In the genomic region with DNA sequence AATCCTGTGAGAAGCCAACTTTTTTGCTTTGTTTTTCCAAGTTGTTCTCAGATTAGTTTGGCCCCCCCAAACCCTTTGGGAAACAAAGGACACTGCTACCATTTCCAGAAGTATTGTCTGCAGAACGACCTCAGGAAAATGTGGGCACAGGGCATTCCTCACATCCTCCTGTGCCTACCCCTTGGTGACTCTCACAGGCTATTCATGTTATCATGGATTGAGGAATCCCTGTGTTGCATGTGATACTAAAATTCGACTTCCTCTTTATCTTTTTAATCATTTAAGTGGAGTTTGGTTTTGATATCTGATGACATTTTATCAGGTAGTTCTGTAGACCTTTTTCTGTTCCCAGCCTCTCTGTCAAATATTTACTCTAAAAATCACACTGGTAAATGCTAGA, we compare ENCODE assay signal across 31 cellular contexts.
"Had no signal": no experiment of that assay in that cellular context is flagged by ENCODE, and none has a peak within 500 bp of the region (broad histone marks: within the 10 kb centered on the region; RNA-seq: fewer than 3 reads in every experiment).

No MANE protein-coding gene starts in this region.

- H3K27me3 ChIP-seq: adrenal gland, body of pancreas, MG63 had no signal

- DNase-seq: activated B cell treated with CpG ODN at 0.5 μM for 24 hours; activated CD4-positive, alpha-beta T cell treated with anti-CD3 and anti-CD28 coated beads for 4 hours; activated CD4-positive, alpha-beta T cell treated with anti-CD3 and anti-CD28 coated beads, Interleukin-2, amount 50 U/mL, for 4 hours; activated CD4-positive, CD25-positive, alpha-beta regulatory T cell treated with anti-CD3 and anti-CD28 coated beads, Interleukin-2, amount 50 U/mL, for 72 hours; activated CD8-positive, alpha-beta T cell treated with anti-CD3 and anti-CD28 coated beads, Interleukin-2, amount 10 ng/mL, durations not matched to agents 7 days and 5 days; activated gamma-delta T cell treated with Interleukin-2 at 50 U/mL for 16 hours; activated naive CD4-positive, alpha-beta T cell treated with anti-CD3 and anti-CD28 coated beads for 36 hours; activated T-cell treated with anti-CD3 and anti-CD28 coated beads, Interleukin-2, amount 50 U/mL, for 24 hours; adrenal gland; body of pancreas; caudate nucleus; cerebellar nuclear complex; Kasumi-1; KG1; MG63; NCI-H1092; NCI-H1436 treated with DMSO at 0.1 percent for 48 hours; NCI-H1694 treated with DMSO at 0.1 percent for 48 hours; NCI-H2029; NCI-H345; NCI-H524 treated with DMSO at 0.1 percent for 48 hours; PC-9; SIG-M5; T1000 had no signal

- H3K36me3 Mint-ChIP-seq: activated naive CD4-positive, alpha-beta T cell treated with anti-CD3 and anti-CD28 coated beads, Interleukin-2, amount 50 U/mL, for 72 hours had no signal

- FAIRE-seq: astrocyte, bronchial epithelial cell, RCC 7860 had no signal

- H3K4me3 Mint-ChIP-seq: activated B cell treated with CpG ODN at 0.5 μM for 24 hours; activated CD8-positive, alpha-beta T cell treated with anti-CD3 and anti-CD28 coated beads, Interleukin-2, amount 10 ng/mL, durations not matched to agents 7 days and 5 days; activated naive CD4-positive, alpha-beta T cell treated with anti-CD3 and anti-CD28 coated beads for 36 hours; activated T-cell treated with anti-CD3 and anti-CD28 coated beads, Interleukin-2, amount 50 U/mL, for 24 hours; activated T-helper 1 cell treated with anti-CD3 and anti-CD28 coated beads, Interleukin-12 subunit alpha, Interleukin-12 subunit beta, Interleukin-2, Interleukin-4 antibody, amounts not matched to agents 30 ng/mL and 10 ng/mL and 1 ng/mL, durations not matched to agents 14 hours and 24 hours and 36 hours had no signal

- H2AFZ ChIP-seq: PC-9 had no signal

- H3K4me2 ChIP-seq: PC-9 had no signal

- H3K4me3 ChIP-seq: adrenal gland, body of pancreas, MG63, PC-9 had no signal

- H3K9me3 Mint-ChIP-seq: activated B cell treated with CpG ODN at 0.5 μM for 24 hours; activated naive CD4-positive, alpha-beta T cell treated with anti-CD3 and anti-CD28 coated beads, Interleukin-2, amount 50 U/mL, for 72 hours; activated T-helper 1 cell treated with anti-CD3 and anti-CD28 coated beads, Interleukin-12 subunit alpha, Interleukin-12 subunit beta, Interleukin-2, Interleukin-4 antibody, amounts not matched to agents 30 ng/mL and 10 ng/mL and 1 ng/mL, durations not matched to agents 14 hours and 24 hours and 36 hours had no signal

- ATAC-seq: activated CD8-positive, alpha-beta T cell treated with anti-CD3 and anti-CD28 coated beads, Interleukin-2, amount 10 ng/mL, durations not matched to agents 7 days and 5 days; activated naive CD4-positive, alpha-beta T cell treated with anti-CD3 and anti-CD28 coated beads, Interleukin-2, amount 50 U/mL, for 72 hours; body of pancreas; Right ventricle myocardium inferior had no signal

- H3K27ac Mint-ChIP-seq: activated B cell treated with CpG ODN at 0.5 μM for 24 hours; activated CD8-positive, alpha-beta T cell treated with anti-CD3 and anti-CD28 coated beads, Interleukin-2, amount 10 ng/mL, durations not matched to agents 7 days and 5 days; activated naive CD4-positive, alpha-beta T cell treated with anti-CD3 and anti-CD28 coated beads for 36 hours; activated naive CD4-positive, alpha-beta T cell treated with anti-CD3 and anti-CD28 coated beads, Interleukin-2, amount 50 U/mL, for 72 hours; activated T-cell treated with anti-CD3 and anti-CD28 coated beads, Interleukin-2, amount 50 U/mL, for 24 hours; activated T-helper 1 cell treated with anti-CD3 and anti-CD28 coated beads, Interleukin-12 subunit alpha, Interleukin-12 subunit beta, Interleukin-2, Interleukin-4 antibody, amounts not matched to agents 30 ng/mL and 10 ng/mL and 1 ng/mL, durations not matched to agents 14 hours and 24 hours and 36 hours had no signal

- H3K9me3 ChIP-seq: adrenal gland, body of pancreas, MG63 had no signal

- H3K27ac ChIP-seq: adrenal gland, PC-9, RWPE1 had no signal

- H3K4me1 ChIP-seq: adrenal gland, body of pancreas had no signal

- H3K36me3 ChIP-seq: adrenal gland, MG63 had no signal
